In the genomic region with DNA sequence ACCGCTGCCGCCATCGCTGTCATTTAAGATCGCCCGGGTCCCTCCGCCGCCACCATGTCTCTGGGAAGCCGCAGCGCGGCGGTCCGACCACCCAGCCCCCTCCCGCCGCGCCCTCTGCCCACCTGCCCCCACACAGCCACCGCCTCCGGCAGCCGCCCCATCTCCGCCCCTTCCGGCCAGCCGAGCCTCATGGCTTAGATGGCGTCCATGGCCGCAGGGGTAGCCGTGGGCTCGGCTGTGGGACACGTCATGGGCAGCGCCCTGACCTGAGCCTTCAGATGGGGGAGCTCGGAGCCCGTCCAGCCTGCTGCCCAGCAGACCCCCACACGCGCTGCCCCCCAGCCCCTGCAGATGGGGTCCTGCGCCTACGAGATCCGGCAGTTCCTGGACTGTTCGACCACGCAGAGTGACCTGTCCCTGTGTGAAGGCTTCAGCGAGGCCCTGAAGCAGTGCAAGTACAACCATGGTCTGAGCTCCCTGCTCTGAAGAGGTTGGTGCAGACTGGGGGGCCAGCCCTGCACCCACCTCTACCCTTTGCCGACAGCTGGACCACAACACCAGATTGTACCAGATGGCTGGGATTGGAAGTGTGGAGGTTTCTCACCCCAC, we compare ENCODE assay signal across 8 cellular contexts.
DNase-seq lines count a peak whose midpoint lies in the region; ATAC-seq, FAIRE-seq and TF ChIP-seq lines count a peak whose summit lies in the region.

No MANE protein-coding gene starts in this region.

- in situ Hi-C loops in Caki2 (cut with HindIII; ENCODE audit: low pct_unique_long_range_greater_than_20kb, low sequenced_read_pairs), result loop anchor here (10.0 to 25.0 kb wide), 2 partner anchors 207 to 399 kb away; a partner anchor contains a TSS

- intact Hi-C loops in posterior vena cava (cut with DNase I), result no loop called here

- ATAC-seq in HG03097 (IDR thresholded peaks at IDR 0.05; ENCODE audit: low FRiP score, unreplicated experiment) (no peak), HG03460 (IDR thresholded peaks at IDR 0.05; ENCODE audit: unreplicated experiment) (no peak)

- peak overlapping the region; percentile 66 for H3K4me3 ChIP-seq in epithelial cell of proximal tubule (ENCODE audit: low read depth, low read length)

- FAIRE-seq in GM19239 (lab: Jason Lieb, UNC), result peak; percentile 21

- DNase-seq in Caki2 (ENCODE audit: low read depth) (peak; percentile 63), GM19239 (ENCODE audit: insufficient read length, low spot score) (peak; percentile 31), NCI-H82 (lab: John Stamatoyannopoulos, UW) (peak; percentile 68), epithelial cell of proximal tubule (ENCODE audit: low read depth) (no peak), posterior vena cava (ENCODE audit: low spot score) (peak; percentile 84), ecto neural progenitor cell (ENCODE audit: low spot score) (no peak)

- no peak for TF ChIP-seq CTCF in epithelial cell of proximal tubule (conservative IDR thresholded peaks at IDR 0.05; ENCODE audit: low read depth, low read length)

Comparison
In these comparisons a context has a peak if more than half of its experiments do, and no peak if none do; other contexts are left out.
1. DNase-seq: peak in Caki2 (single experiment), GM19239 (single experiment), NCI-H82 (single experiment) and posterior vena cava (single experiment); none in epithelial cell of proximal tubule (single experiment) and ecto neural progenitor cell (single experiment).